Comparison of ENCODE assay signal across 19 cellular contexts in the genomic region with DNA sequence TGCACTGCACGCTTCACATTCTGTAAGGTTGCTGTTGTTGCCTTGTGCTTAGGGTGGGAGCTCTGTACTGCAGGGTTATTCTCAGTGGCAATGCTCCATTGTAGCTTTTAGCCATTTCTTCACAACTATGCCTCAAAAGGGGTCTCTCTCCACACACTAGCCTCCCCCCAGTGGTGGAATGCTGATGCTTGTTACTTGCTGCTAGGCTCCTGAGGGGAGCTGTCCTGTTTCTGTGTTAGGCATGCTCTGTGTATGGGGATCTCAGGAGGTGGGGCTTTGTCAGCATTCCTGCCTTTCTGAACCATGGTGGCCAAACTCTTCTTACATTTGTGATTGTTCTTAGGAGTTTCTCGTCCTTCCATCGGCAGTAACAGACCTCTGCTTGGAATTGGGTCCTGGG. TPM values are rescaled to one million over a fixed set of nuclear protein-coding genes. Genes with fewer than 3 reads are reported as not detected.
DNase-seq lines count a peak whose midpoint lies in the region; ATAC-seq and TF ChIP-seq lines count a peak whose summit lies in the region.
"Had no signal": no experiment of that assay in that cellular context is flagged by ENCODE, and none has a peak within 500 bp of the region (broad histone marks: within the 10 kb centered on the region; RNA-seq: fewer than 3 reads in every experiment).

No MANE protein-coding gene starts in this region.

- H3K36me3 Mint-ChIP-seq in WTC11, result no peaks in the 10 kb centered on the region

- no peak overlapping the region for H2AFZ ChIP-seq in Karpas-422 (ENCODE audit: low read length)

- H3K9me3 Mint-ChIP-seq in WTC11, result no peaks in the 10 kb centered on the region
- H3K9me3 Mint-ChIP-seq: CD4-positive, alpha-beta T cell had no signal

- TF ChIP-seq CTCF in WTC11 (IDR thresholded peaks at IDR 0.05), result no peak
- no peak for TF ChIP-seq CTCF in neutrophil (IDR thresholded peaks at IDR 0.05)

- H3K27me3 Mint-ChIP-seq in WTC11 (ENCODE audit: low read depth), result no peaks in the 10 kb centered on the region
- H3K27me3 Mint-ChIP-seq: CD4-positive, alpha-beta T cell had no signal

- H3K9me3 ChIP-seq in neutrophil (no peaks in the 10 kb centered on the region), Karpas-422 (ENCODE audit: low read length) (no peaks in the 10 kb centered on the region)
- H3K9me3 ChIP-seq: BE2C had no signal

- no peaks in the 10 kb centered on the region for H4K20me1 ChIP-seq in Karpas-422 (ENCODE audit: insufficient read depth, low read depth, low read length)

- no peaks in the 10 kb centered on the region for H3K9me2 ChIP-seq in Karpas-422 (replicated peaks; ENCODE audit: insufficient read depth, low read length)

- no peak overlapping the region for H3K9ac ChIP-seq in Karpas-422 (ENCODE audit: low read length)

- H3K4me3 ChIP-seq in neutrophil (ENCODE audit: low read depth in 1 of 2, low read length in 1 of 2) (no peak overlapping the region), Karpas-422 (ENCODE audit: low read length) (no peak overlapping the region)
- H3K4me3 ChIP-seq: K562 had no signal

- H3K36me3 ChIP-seq in neutrophil (no peaks in the 10 kb centered on the region), Karpas-422 (ENCODE audit: insufficient read depth, low read length) (no peaks in the 10 kb centered on the region)
- H3K36me3 ChIP-seq: BE2C had no signal

- POLR2A ChIA-PET in WTC11 (lab: Charles Lee), result no interaction called here

- peaks cover 17% of the 10 kb centered on the region for H3K4me1 Mint-ChIP-seq in WTC11

- ATAC-seq in WTC11, result peak; percentile 100
- ATAC-seq: HCT116, K562 had no signal

- H3K27me3 ChIP-seq in neutrophil (no peaks in the 10 kb centered on the region), Karpas-422 (ENCODE audit: low read length) (no peaks in the 10 kb centered on the region; the same call in 1 of the 2 replicates)
- H3K27me3 ChIP-seq: BE2C had no signal

- H3K79me2 ChIP-seq in Karpas-422 (ENCODE audit: low read length), result no peaks in the 10 kb centered on the region

- H3K4me3 Mint-ChIP-seq in WTC11, result no peak overlapping the region
- H3K4me3 Mint-ChIP-seq: CD4-positive, alpha-beta T cell had no signal

- H3K27ac Mint-ChIP-seq in WTC11, result peak overlapping the region; percentile 64
- H3K27ac Mint-ChIP-seq: CD4-positive, alpha-beta T cell had no signal

- peak; percentile 59 for DNase-seq in ELF-1 (ENCODE audit: low read depth, low spot score)
- peak; percentile 32 for DNase-seq in WTC11 (ENCODE audit: low spot score)
- DNase-seq in iPS-NIHi11 (ENCODE audit: low spot score), result peak; percentile 39
- DNase-seq in NCI-H510A treated with DMSO at 0.1 percent for 48 hours (lab: John Stamatoyannopoulos, UW), result no peak
- DNase-seq in activated CD4-positive, CD25-positive, alpha-beta regulatory T cell (lab: John Stamatoyannopoulos, UW), result no peak
- no peak for DNase-seq in Karpas-422
- DNase-seq: BE2C; CD4-positive, alpha-beta T cell; DMS153; EL; NCI-H1105; NCI-H1694; NCI-H2081 treated with DMSO at 0.1 percent for 48 hours; NCI-H446 treated with DMSO at 0.1 percent for 48 hours; NK-92 treated with Interleukin-12 subunit alpha and Interleukin-12 subunit beta, amount 100 ng/mL, for 24 hours; Right ventricle myocardium superior had no signal

- H3K27ac ChIP-seq in neutrophil (peak overlapping the region; percentile 56), Karpas-422 (ENCODE audit: low read length) (no peak overlapping the region)

- no peak overlapping the region for H3K4me2 ChIP-seq in Karpas-422 (ENCODE audit: low read depth, low read length, poor library complexity, severe bottlenecking)

- H3K4me1 ChIP-seq in neutrophil (ENCODE audit: control insufficient read depth in 1 of 2, insufficient read depth in 1 of 2, low read depth in 1 of 2, low read length in 1 of 2) (peaks cover 46 to 52% of the 10 kb centered on the region in 2 experiments), Karpas-422 (ENCODE audit: low read length) (no peaks in the 10 kb centered on the region)
- H3K4me1 ChIP-seq: BE2C had no signal

- CTCF ChIA-PET in WTC11 (lab: Charles Lee), result interaction anchor here (0.7 to 1.4 kb wide), 7 partner anchors 14 to 602 kb away, joined by 3 to 9 read pairs (median 5); no protein-coding TSS in a partner anchor

TF ChIP-seq in WTC11, 78 proteins besides CTCF, POLR2A, EP300 and RAD21:
- no peak for TF ChIP-seq TP53 (CRISPR knock-in tag; IDR thresholded peaks at IDR 0.05)
- TF ChIP-seq SP1 (CRISPR knock-in tag; conservative IDR thresholded peaks at IDR 0.05), result 0 out of 2 replicates have a peak, but pooled peaks have one; percentile 22

RNA-seq across cellular contexts. Expression of a gene that starts 18.8 kb away (rescaled TPM):
- total RNA-seq in WTC11 (2021), result 3.5 to 5.4 TPM (median 5.2 TPM) in 3 replicates
- 0.36 and 2.4 TPM in 2 replicates for total RNA-seq in Karpas-422 (2014; rRNA removed; shearing (Covaris generic); ENCODE audit: low replicate concordance)

Comparison
In these comparisons a context has a peak if more than half of its experiments do, and no peak if none do; other contexts are left out.
1. DNase-seq: peak in ELF-1 (single experiment), WTC11 (single experiment) and iPS-NIHi11 (single experiment); none in NCI-H510A treated with DMSO at 0.1 percent for 48 hours (single experiment), activated CD4-positive, CD25-positive, alpha-beta regulatory T cell (0 of 4) and Karpas-422 (single experiment).